In the genomic region with DNA sequence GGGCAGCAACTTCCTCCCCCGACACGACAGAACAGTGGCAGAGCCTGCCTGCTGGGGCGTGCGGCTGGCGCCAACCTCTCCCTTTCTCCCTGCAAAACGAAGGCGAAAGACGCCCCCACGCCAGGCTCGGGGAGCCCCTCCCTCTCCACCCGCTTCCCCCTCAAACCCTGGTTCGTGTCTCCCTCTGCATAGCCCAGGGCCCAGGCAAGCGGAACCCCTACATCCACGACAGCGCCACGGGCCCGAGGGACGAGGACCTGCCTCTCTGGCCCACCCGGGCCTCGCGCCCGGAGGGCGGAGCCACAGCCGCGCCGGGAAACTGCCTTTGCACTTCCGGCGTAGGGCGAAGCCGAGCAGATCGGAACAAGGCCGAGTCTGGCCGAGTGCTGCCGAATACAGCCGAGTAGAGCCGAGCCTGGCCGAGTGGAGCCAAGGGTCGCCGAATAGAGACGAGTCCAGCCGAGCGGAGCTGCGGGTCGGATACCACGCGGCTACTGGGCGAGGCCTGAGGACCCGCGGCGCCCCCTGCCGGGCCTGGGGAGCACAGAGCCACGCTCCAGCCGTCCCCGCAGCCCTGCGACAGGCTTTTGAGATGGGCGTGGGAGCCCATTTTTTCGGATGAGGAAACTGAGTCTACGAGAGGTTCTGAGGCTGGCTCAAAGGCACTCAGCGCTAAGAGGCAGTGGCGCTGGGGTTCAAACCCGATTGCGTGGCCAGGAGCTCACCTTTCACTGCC, we compare ENCODE assay signal across 1 cellular context.
TF ChIP-seq lines count a peak whose summit lies in the region.

No MANE protein-coding gene starts in this region.

TF ChIP-seq in A549, 52 proteins besides CTCF, POLR2A, EP300 and RAD21 (continued from another document):
- no peak for TF ChIP-seq BCL3 (IDR thresholded peaks at IDR 0.05)
- no peak for TF ChIP-seq CBX2 (IDR thresholded peaks at IDR 0.05; ENCODE audit: borderline replicate concordance, low read depth)
- no peak for TF ChIP-seq TP53 (CRISPR knock-in tag; IDR thresholded peaks at IDR 0.05)
- no peak for TF ChIP-seq ZFP36 (IDR thresholded peaks at IDR 0.05; ENCODE audit: borderline replicate concordance, partially characterized antibody)
- TF ChIP-seq, protein P1, sequence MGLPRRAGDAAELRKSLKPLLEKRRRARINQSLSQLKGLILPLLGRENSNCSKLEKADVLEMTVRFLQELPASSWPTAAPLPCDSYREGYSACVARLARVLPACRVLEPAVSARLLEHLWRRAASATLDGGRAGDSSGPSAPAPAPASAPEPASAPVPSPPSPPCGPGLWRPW (IDR thresholded peaks at IDR 0.05) = no peak
- TF ChIP-seq CEBPB (IDR thresholded peaks at IDR 0.05) = no peak
- no peak for TF ChIP-seq NFE2L2 (conservative IDR thresholded peaks at IDR 0.05; ENCODE audit: low read length)
- no peak for TF ChIP-seq MAZ (IDR thresholded peaks at IDR 0.05; ENCODE audit: borderline replicate concordance, low read depth, low read length)
- TF ChIP-seq ESRRA (IDR thresholded peaks at IDR 0.05; ENCODE audit: borderline replicate concordance, low read length) = no peak
- TF ChIP-seq BHLHE40 (IDR thresholded peaks at IDR 0.05; ENCODE audit: low read depth, low read length) = no peak
- TF ChIP-seq MYC (IDR thresholded peaks at IDR 0.05; ENCODE audit: borderline replicate concordance, low read length) = peak; percentile 86
- TF ChIP-seq SMC3 (IDR thresholded peaks at IDR 0.05) = peak; percentile 72
- TF ChIP-seq ZSCAN20 (CRISPR knock-in tag; IDR thresholded peaks at IDR 0.05) = no peak
- no peak for TF ChIP-seq CHD2 (IDR thresholded peaks at IDR 0.05; ENCODE audit: low read length, partially characterized antibody)
- no peak for TF ChIP-seq HOXA7 (CRISPR knock-in tag; IDR thresholded peaks at IDR 0.05)
- no peak for TF ChIP-seq POLR2AphosphoS2 (conservative IDR thresholded peaks at IDR 0.05; ENCODE audit: low read length)
- TF ChIP-seq MAX (IDR thresholded peaks at IDR 0.05) = peak; percentile 88
- no peak for TF ChIP-seq MAFK (IDR thresholded peaks at IDR 0.05; ENCODE audit: partially characterized antibody)
- TF ChIP-seq EHF (CRISPR knock-in tag; IDR thresholded peaks at IDR 0.05) = no peak
- TF ChIP-seq RNF2 (IDR thresholded peaks at IDR 0.05; ENCODE audit: borderline replicate concordance, low read depth) = 0 out of 2 replicates have a peak, but pooled peaks have one; percentile 68
- peak; percentile 63; the same call in 1 of the 2 replicates for TF ChIP-seq PHF8 (IDR thresholded peaks at IDR 0.05; ENCODE audit: borderline replicate concordance, low read depth)
- TF ChIP-seq, protein P2, sequence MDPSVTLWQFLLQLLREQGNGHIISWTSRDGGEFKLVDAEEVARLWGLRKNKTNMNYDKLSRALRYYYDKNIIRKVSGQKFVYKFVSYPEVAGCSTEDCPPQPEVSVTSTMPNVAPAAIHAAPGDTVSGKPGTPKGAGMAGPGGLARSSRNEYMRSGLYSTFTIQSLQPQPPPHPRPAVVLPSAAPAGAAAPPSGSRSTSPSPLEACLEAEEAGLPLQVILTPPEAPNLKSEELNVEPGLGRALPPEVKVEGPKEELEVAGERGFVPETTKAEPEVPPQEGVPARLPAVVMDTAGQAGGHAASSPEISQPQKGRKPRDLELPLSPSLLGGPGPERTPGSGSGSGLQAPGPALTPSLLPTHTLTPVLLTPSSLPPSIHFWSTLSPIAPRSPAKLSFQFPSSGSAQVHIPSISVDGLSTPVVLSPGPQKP (IDR thresholded peaks at IDR 0.05; ENCODE audit: low read depth, low read length) = no peak
- no peak for TF ChIP-seq RFX5 (IDR thresholded peaks at IDR 0.05)
- peak; percentile 80; the same call in 1 of the 2 replicates for TF ChIP-seq HOXB5 (CRISPR knock-in tag; IDR thresholded peaks at IDR 0.05)
- no peak for TF ChIP-seq HDAC2 (IDR thresholded peaks at IDR 0.05)
- peak; percentile 66 to 69; a peak in 4 of 5 replicates for TF ChIP-seq JUN (IDR thresholded peaks at IDR 0.05)
- TF ChIP-seq REST (IDR thresholded peaks at IDR 0.05) = no peak
- TF ChIP-seq, protein P3, sequence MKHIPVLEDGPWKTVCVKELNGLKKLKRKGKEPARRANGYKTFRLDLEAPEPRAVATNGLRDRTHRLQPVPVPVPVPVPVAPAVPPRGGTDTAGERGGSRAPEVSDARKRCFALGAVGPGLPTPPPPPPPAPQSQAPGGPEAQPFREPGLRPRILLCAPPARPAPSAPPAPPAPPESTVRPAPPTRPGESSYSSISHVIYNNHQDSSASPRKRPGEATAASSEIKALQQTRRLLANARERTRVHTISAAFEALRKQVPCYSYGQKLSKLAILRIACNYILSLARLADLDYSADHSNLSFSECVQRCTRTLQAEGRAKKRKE (CRISPR knock-in tag; IDR thresholded peaks at IDR 0.05; ENCODE audit: low read depth) = no peak
- TF ChIP-seq RARB (CRISPR knock-in tag; IDR thresholded peaks at IDR 0.05) = peak; percentile 58; the same call in 1 of the 2 replicates
- TF ChIP-seq KDM1A (IDR thresholded peaks at IDR 0.05; ENCODE audit: low read depth) = peak; percentile 56; the same call in 1 of the 2 replicates
- no peak for TF ChIP-seq KDM5A (IDR thresholded peaks at IDR 0.05)
- TF ChIP-seq FOXS1 (CRISPR knock-in tag; IDR thresholded peaks at IDR 0.05) = no peak
- no peak for TF ChIP-seq NR3C1 (IDR thresholded peaks at IDR 0.05)
- no peak for TF ChIP-seq ZC3H11A (IDR thresholded peaks at IDR 0.05)
- TF ChIP-seq TFCP2L1 (CRISPR knock-in tag; IDR thresholded peaks at IDR 0.05) = no peak
- no peak for TF ChIP-seq SREBF2 (IDR thresholded peaks at IDR 0.05)
- TF ChIP-seq, protein P4, sequence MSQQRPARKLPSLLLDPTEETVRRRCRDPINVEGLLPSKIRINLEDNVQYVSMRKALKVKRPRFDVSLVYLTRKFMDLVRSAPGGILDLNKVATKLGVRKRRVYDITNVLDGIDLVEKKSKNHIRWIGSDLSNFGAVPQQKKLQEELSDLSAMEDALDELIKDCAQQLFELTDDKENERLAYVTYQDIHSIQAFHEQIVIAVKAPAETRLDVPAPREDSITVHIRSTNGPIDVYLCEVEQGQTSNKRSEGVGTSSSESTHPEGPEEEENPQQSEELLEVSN (IDR thresholded peaks at IDR 0.05; ENCODE audit: borderline replicate concordance, low read depth) = peak; percentile 86
- no peak for TF ChIP-seq USF2 (IDR thresholded peaks at IDR 0.05)
- no peak for TF ChIP-seq FOSB (CRISPR knock-in tag; IDR thresholded peaks at IDR 0.05)
